In genomic region chr15:75637245-75638009, GRCh38 we compare ENCODE assay signal across 1 cellular context.
A peak's percentile ranks its signal among the peaks of the same experiment; 100 is the strongest.
TF ChIP-seq lines count a peak whose summit lies in the region.

No MANE protein-coding gene starts in this region.

TF ChIP-seq in K562, 482 proteins besides CTCF, POLR2A, EP300 and RAD21 (continued from another document):
- no peak for TF ChIP-seq ARID4B (CRISPR knock-in tag; IDR thresholded peaks at IDR 0.05)
- TF ChIP-seq PURB (CRISPR knock-in tag; IDR thresholded peaks at IDR 0.05; ENCODE audit: low read depth) = no peak
- TF ChIP-seq, protein P1, sequence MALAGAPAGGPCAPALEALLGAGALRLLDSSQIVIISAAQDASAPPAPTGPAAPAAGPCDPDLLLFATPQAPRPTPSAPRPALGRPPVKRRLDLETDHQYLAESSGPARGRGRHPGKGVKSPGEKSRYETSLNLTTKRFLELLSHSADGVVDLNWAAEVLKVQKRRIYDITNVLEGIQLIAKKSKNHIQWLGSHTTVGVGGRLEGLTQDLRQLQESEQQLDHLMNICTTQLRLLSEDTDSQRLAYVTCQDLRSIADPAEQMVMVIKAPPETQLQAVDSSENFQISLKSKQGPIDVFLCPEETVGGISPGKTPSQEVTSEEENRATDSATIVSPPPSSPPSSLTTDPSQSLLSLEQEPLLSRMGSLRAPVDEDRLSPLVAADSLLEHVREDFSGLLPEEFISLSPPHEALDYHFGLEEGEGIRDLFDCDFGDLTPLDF (CRISPR knock-in tag; IDR thresholded peaks at IDR 0.05) = no peak
- TF ChIP-seq NFYB (IDR thresholded peaks at IDR 0.05; ENCODE audit: extremely low read depth, insufficient read length) = no peak
- no peak for TF ChIP-seq ZNF444 (CRISPR knock-in tag; IDR thresholded peaks at IDR 0.05)
- TF ChIP-seq PKNOX1 (IDR thresholded peaks at IDR 0.05) = peak; percentile 34; the same call in 1 of the 2 replicates
- TF ChIP-seq, protein P2, sequence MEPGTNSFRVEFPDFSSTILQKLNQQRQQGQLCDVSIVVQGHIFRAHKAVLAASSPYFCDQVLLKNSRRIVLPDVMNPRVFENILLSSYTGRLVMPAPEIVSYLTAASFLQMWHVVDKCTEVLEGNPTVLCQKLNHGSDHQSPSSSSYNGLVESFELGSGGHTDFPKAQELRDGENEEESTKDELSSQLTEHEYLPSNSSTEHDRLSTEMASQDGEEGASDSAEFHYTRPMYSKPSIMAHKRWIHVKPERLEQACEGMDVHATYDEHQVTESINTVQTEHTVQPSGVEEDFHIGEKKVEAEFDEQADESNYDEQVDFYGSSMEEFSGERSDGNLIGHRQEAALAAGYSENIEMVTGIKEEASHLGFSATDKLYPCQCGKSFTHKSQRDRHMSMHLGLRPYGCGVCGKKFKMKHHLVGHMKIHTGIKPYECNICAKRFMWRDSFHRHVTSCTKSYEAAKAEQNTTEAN (CRISPR knock-in tag; IDR thresholded peaks at IDR 0.05) = 0 out of 2 replicates have a peak, but pooled peaks have one; percentile 46
- no peak for TF ChIP-seq ZNF407 (IDR thresholded peaks at IDR 0.05; ENCODE audit: low read depth)
- TF ChIP-seq, protein P3, sequence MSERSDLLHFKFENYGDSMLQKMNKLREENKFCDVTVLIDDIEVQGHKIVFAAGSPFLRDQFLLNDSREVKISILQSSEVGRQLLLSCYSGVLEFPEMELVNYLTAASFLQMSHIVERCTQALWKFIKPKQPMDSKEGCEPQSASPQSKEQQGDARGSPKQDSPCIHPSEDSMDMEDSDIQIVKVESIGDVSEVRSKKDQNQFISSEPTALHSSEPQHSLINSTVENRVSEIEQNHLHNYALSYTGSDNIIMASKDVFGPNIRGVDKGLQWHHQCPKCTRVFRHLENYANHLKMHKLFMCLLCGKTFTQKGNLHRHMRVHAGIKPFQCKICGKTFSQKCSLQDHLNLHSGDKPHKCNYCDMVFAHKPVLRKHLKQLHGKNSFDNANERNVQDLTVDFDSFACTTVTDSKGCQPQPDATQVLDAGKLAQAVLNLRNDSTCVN (CRISPR knock-in tag; IDR thresholded peaks at IDR 0.05) = no peak
- peak; percentile 43; the same call in 1 of the 2 replicates for TF ChIP-seq L3MBTL2 (IDR thresholded peaks at IDR 0.05)
- no peak for TF ChIP-seq ZNF232 (CRISPR knock-in tag; IDR thresholded peaks at IDR 0.05)
- no peak for TF ChIP-seq HIVEP1 (CRISPR knock-in tag; IDR thresholded peaks at IDR 0.05)
